ENCODE assay signal across 11 cellular contexts in the genomic region with DNA sequence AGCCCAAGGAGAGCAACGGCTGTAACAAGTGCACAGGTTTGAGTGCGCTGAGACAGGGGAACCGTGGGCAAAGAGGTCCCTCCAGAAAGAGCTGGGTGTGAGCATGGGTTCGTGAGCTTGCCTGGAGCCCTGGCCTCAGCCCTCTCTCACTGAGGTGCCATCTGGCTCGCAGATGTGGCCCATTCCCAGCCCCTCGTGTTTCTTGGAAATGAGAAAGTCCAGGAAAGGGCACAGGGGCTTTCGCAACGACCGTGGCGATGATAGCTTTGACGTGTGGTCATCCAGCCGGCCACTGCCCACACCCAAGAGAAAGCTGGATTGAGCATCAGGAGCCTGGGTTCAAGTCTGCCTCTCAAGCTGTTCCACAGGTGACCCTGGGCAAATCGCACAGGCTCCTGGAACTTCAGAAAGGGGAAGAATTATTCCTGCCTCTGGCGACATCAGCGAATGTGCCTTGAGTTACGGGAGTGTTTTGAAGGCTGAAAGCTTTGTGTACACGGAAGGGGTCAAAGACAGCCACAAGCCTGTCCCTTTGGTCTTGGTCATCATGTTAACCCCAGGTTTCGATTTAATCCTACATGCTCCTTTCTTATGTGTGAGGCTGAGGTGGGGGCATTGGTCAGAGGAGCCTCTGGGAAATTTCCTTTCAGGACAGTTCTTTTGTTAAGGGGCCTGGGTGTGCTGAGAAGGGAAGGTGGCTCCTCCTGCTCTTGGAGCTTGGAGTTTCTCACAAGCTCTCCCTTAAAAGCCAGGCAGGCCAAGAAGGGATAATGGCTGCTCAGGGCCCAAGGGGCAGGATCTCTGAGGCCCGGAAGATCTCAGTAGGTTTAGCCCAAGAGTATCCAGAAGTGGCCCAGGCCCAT. TPM values are rescaled to one million over a fixed set of nuclear protein-coding genes. Genes with fewer than 3 reads are reported as not detected.
DNase-seq lines count a peak whose midpoint lies in the region; ATAC-seq, FAIRE-seq and TF ChIP-seq lines count a peak whose summit lies in the region.
"Had no signal": no experiment of that assay in that cellular context is flagged by ENCODE, and none has a peak within 500 bp of the region (broad histone marks: within the 10 kb centered on the region; RNA-seq: fewer than 3 reads in every experiment).

No MANE protein-coding gene starts in this region.

- H3K79me2 ChIP-seq in HepG2 (ENCODE audit: insufficient read depth, low read length): no peaks in the 10 kb centered on the region
- peaks cover 8% of the 10 kb centered on the region for H3K79me2 ChIP-seq in trophoblast cell (ENCODE audit: control insufficient read depth, insufficient read depth, low read length, poor library complexity)

- no peaks in the 10 kb centered on the region for H3K36me3 Mint-ChIP-seq in stimulated activated naive B cell treated with anti-CD40 and anti-IgM and Interleukin-4, amounts not matched to agents 10 μg/mL and 1 μg/mL and 100 μg/mL, for 72 hours
- H3K36me3 Mint-ChIP-seq: activated naive CD4-positive, alpha-beta T cell treated with anti-CD3 and anti-CD28 coated beads, Interleukin-2, amount 50 U/mL, for 72 hours had no signal

- H4K20me1 ChIP-seq in HepG2 (ENCODE audit: insufficient read depth, low read length): no peaks in the 10 kb centered on the region

- H4K8ac ChIP-seq in trophoblast cell (ENCODE audit: low read depth, low read length): peak overlapping the region; percentile 19

- no peak for TF ChIP-seq RAD21 in HepG2 (CRISPR knock-in tag; IDR thresholded peaks at IDR 0.05)

- no peaks in the 10 kb centered on the region for H3K9me3 ChIP-seq in HepG2 (ENCODE audit: low read length)
- H3K9me3 ChIP-seq in right lobe of liver: no peaks in the 10 kb centered on the region
- no peaks in the 10 kb centered on the region for H3K9me3 ChIP-seq in trophoblast cell (ENCODE audit: insufficient read depth, low read depth, low read length)

- H3K4me1 ChIP-seq in HepG2 (ENCODE audit: insufficient read depth, low read length) (peaks cover 93% of the 10 kb centered on the region), right lobe of liver (no peaks in the 10 kb centered on the region), trophoblast cell (ENCODE audit: control insufficient read depth in 1 of 2, insufficient read depth in 2 of 2, low read length in 2 of 2) (peaks cover 43 to 66% of the 10 kb centered on the region in 2 experiments)

- 5% methylated on average over 6 of the region's 19 CpGs for WGBS in HepG2 (ENCODE audit: low lambda C conversion rate)
- 36% methylated on average over 3 of the region's 19 CpGs for WGBS in right lobe of liver (ENCODE audit: insufficient coverage, low coverage, low lambda C conversion rate, missing lambda C conversion rate)
- no CpG with 5 or more reads among the region's 19 CpGs for WGBS in trophoblast cell (ENCODE audit: extremely low coverage, insufficient coverage, insufficient read length)

- H3K23ac ChIP-seq in trophoblast cell (ENCODE audit: low read length): no peak overlapping the region

- peak overlapping the region; percentile 54 for H2BK5ac ChIP-seq in trophoblast cell (ENCODE audit: low read depth, low read length, poor library complexity)

- H3K27ac Mint-ChIP-seq in stimulated activated naive B cell treated with anti-CD40 and anti-IgM and Interleukin-4, amounts not matched to agents 10 μg/mL and 1 μg/mL and 100 μg/mL, for 72 hours: no peak overlapping the region
- H3K27ac Mint-ChIP-seq: activated naive CD4-positive, alpha-beta T cell treated with anti-CD3 and anti-CD28 coated beads, Interleukin-2, amount 50 U/mL, for 72 hours had no signal

- BruUV-seq in HepG2 (replicated peaks; lab: Mats Ljungman, UMichigan): no TSS peak

- peak overlapping the region; percentile 71 for H2AK5ac ChIP-seq in trophoblast cell (ENCODE audit: low read length)

- H3K9me3 Mint-ChIP-seq in stimulated activated naive B cell treated with anti-CD40 and anti-IgM and Interleukin-4, amounts not matched to agents 10 μg/mL and 1 μg/mL and 100 μg/mL, for 72 hours: no peaks in the 10 kb centered on the region
- H3K9me3 Mint-ChIP-seq: activated naive CD4-positive, alpha-beta T cell treated with anti-CD3 and anti-CD28 coated beads, Interleukin-2, amount 50 U/mL, for 72 hours had no signal

- no peak for FAIRE-seq in HepG2 (lab: Jason Lieb, UNC)

- H3K27ac ChIP-seq in HepG2 (ENCODE audit: extremely low read length, insufficient read depth, low read length): no peak overlapping the region
- H3K27ac ChIP-seq in right lobe of liver: no peak overlapping the region
- H3K27ac ChIP-seq in trophoblast cell (ENCODE audit: low read depth, low read length): no peak overlapping the region
- H3K27ac ChIP-seq in caudate nucleus (ENCODE audit: low read depth, low read length): no peak overlapping the region

- in situ Hi-C loops in HepG2 (cut with HindIII; ENCODE audit: extremely low pct_ligation_motif_present, low pct_unique_long_range_greater_than_20kb): no loop called here

- TF ChIP-seq CTCF in HepG2 (CRISPR knock-in tag; IDR thresholded peaks at IDR 0.05) (no peak), right lobe of liver (IDR thresholded peaks at IDR 0.05) (no peak)

- peak overlapping the region; percentile 29 for H3K4ac ChIP-seq in trophoblast cell (ENCODE audit: low read depth, low read length)

- H4K91ac ChIP-seq in trophoblast cell (ENCODE audit: low read depth, low read length): peak overlapping the region; percentile 84

- H3K79me1 ChIP-seq in trophoblast cell (ENCODE audit: low read length): peaks cover 48% of the 10 kb centered on the region

- H3K4me3 Mint-ChIP-seq in stimulated activated naive B cell treated with anti-CD40 and anti-IgM and Interleukin-4, amounts not matched to agents 10 μg/mL and 1 μg/mL and 100 μg/mL, for 72 hours: no peak overlapping the region

- H3K4me2 ChIP-seq in HepG2 (ENCODE audit: low read depth, low read length) (peak overlapping the region; percentile 64), trophoblast cell (ENCODE audit: low read length) (no peak overlapping the region)

- CTCF ChIA-PET in HepG2 (lab: Yijun Ruan, JAX; ENCODE audit: low intra/inter-chr PET ratio, low total read pairs): no interaction called here

- H2AFZ ChIP-seq in HepG2 (ENCODE audit: low read length): peak overlapping the region; percentile 83
- peak overlapping the region; percentile 10 for H2AFZ ChIP-seq in trophoblast cell (ENCODE audit: insufficient read depth, low read length, poor library complexity)

- POLR2A ChIA-PET in HepG2 (lab: Yijun Ruan, JAX): interaction anchor here (0.8 kb wide), 1 partner anchor 13 kb away, joined by 5 read pairs; no protein-coding TSS in a partner anchor

- ATAC-seq in HepG2: no peak
- ATAC-seq in right lobe of liver: no peak
- no peak for ATAC-seq in stimulated activated naive B cell treated with anti-CD40 and anti-IgM and Interleukin-4, amounts not matched to agents 10 μg/mL and 1 μg/mL and 100 μg/mL, for 72 hours (replicated peaks)

- no peak overlapping the region for H3K9ac ChIP-seq in HepG2 (ENCODE audit: insufficient read depth, low read depth, low read length)
- H3K9ac ChIP-seq in trophoblast cell (ENCODE audit: low read length): no peak overlapping the region

- intact Hi-C loops in HepG2 (cut with micrococcal nuclease; ENCODE audit: unreplicated experiment) (no loop called here), right lobe of liver (cut with DNase I) (loop anchor here in 1 of 2 donors (5.0 kb wide), 1 partner anchor 38 kb away; no protein-coding TSS in a partner anchor)

- peaks cover 3 to 6% of the 10 kb centered on the region in 2 donors for H3K4me1 Mint-ChIP-seq in stimulated activated naive B cell treated with anti-CD40 and anti-IgM and Interleukin-4, amounts not matched to agents 10 μg/mL and 1 μg/mL and 100 μg/mL, for 72 hours

- H2BK12ac ChIP-seq in trophoblast cell (ENCODE audit: low read length): peak overlapping the region; percentile 53

- H3K36me3 ChIP-seq in HepG2 (replicated peaks in 1 of 2; ENCODE audit: control insufficient read depth in 1 of 2, insufficient read depth in 2 of 2, low read length in 2 of 2) (no peaks in the 10 kb centered on the region), right lobe of liver (no peaks in the 10 kb centered on the region), trophoblast cell (ENCODE audit: control insufficient read depth in 1 of 2, insufficient read depth in 2 of 2, low read length in 2 of 2) (no peaks in the 10 kb centered on the region)

- TF ChIP-seq POLR2A in HepG2 (IDR thresholded peaks at IDR 0.05; ENCODE audit: insufficient read depth in 1 of 2, low read depth in 2 of 2, low read length in 2 of 2) (no peak), right lobe of liver (IDR thresholded peaks at IDR 0.05) (no peak)

- H4K12ac ChIP-seq in trophoblast cell (ENCODE audit: low read depth, low read length): no peak overlapping the region

- H2BK120ac ChIP-seq in trophoblast cell (ENCODE audit: insufficient read depth, low read length, poor library complexity): peak overlapping the region; percentile 54

- peaks cover 26 to 44% of the 10 kb centered on the region in 2 donors for H3K27me3 Mint-ChIP-seq in stimulated activated naive B cell treated with anti-CD40 and anti-IgM and Interleukin-4, amounts not matched to agents 10 μg/mL and 1 μg/mL and 100 μg/mL, for 72 hours

- DNase-seq in HepG2 (ENCODE audit: low spot score) (no peak), right lobe of liver (no peak), fibroblast of the conjunctiva (ENCODE audit: low read depth) (peak; percentile 61), trophoblast cell (peak; percentile 40 to 55), ureter (ENCODE audit: low spot score) (no peak), NCI-H82 treated with DMSO at 0.1 percent for 48 hours (lab: John Stamatoyannopoulos, UW; ENCODE audit: unreplicated experiment) (no peak), caudate nucleus (lab: John Stamatoyannopoulos, UW) (no peak)
- DNase-seq in stimulated activated naive B cell treated with anti-CD40 and anti-IgM and Interleukin-4, amounts not matched to agents 10 μg/mL and 1 μg/mL and 100 μg/mL, for 72 hours: no peak
- DNase-seq: MV-4-11, NCI-H524 treated with DMSO at 0.1 percent for 48 hours had no signal

- H3K18ac ChIP-seq in trophoblast cell (ENCODE audit: low read length): peak overlapping the region; percentile 55

- H3K4me3 ChIP-seq in HepG2 (replicated peaks in 1 of 3; ENCODE audit: insufficient read depth in 1 of 3, low read depth in 2 of 3, low read length in 3 of 3) (peak overlapping the region in 2 of 3 experiments; percentile 2 to 53; a peak in 4 of 6 replicates), right lobe of liver (no peak overlapping the region), trophoblast cell (ENCODE audit: low read depth, low read length) (no peak overlapping the region)

- peak overlapping the region; percentile 64 for H3K14ac ChIP-seq in trophoblast cell (ENCODE audit: low read length)

- H3K27me3 ChIP-seq in HepG2 (ENCODE audit: control insufficient read depth in 1 of 2, insufficient read depth in 2 of 2, low read length in 2 of 2) (0 out of 5 replicates have a peak, but pooled peaks cover 0 to 3% of the 10 kb centered on the region in 2 experiments), right lobe of liver (no peaks in the 10 kb centered on the region), trophoblast cell (ENCODE audit: insufficient read depth, low read length) (no peaks in the 10 kb centered on the region)

- TF ChIP-seq EP300 in HepG2 (IDR thresholded peaks at IDR 0.05; ENCODE audit: low read depth in 2 of 2, low read length in 2 of 2) (no peak), HepG2 (CRISPR knock-in tag; IDR thresholded peaks at IDR 0.05; ENCODE audit: borderline replicate concordance) (no peak)

RNA-seq across cellular contexts. Expression of a gene that starts 41.6 kb away (rescaled TPM):
- 0.29 and 0.32 TPM in 2 replicates for total RNA-seq in HepG2 (2016; rRNA removed; fragmentation: Illumina TruSeq; extraction: Trizol)
- 0.71 and 1.4 TPM in 2 replicates for total RNA-seq in HepG2 (2016; cell fraction: cytosol; rRNA removed; fragmentation: Illumina TruSeq; extraction: Trizol; ENCODE audit: low read depth)
- total RNA-seq in HepG2 (2016; cell fraction: insoluble cytoplasmic fraction; rRNA removed; fragmentation: Illumina TruSeq; extraction: Trizol): 0.48 and 0.80 TPM in 2 replicates
- 0.37 and 0.55 TPM in 2 replicates for total RNA-seq in HepG2 (2016; cell fraction: membrane; rRNA removed; fragmentation: Illumina TruSeq; extraction: Trizol)
- not detected in 2 replicates for total RNA-seq in HepG2 (2016; cell fraction: nucleus; rRNA removed; fragmentation: Illumina TruSeq; extraction: Trizol)
- polyA plus RNA-seq in HepG2 (2011; rRNA removed): 2.6 and 5.0 TPM in 2 replicates
- 3.4 and 4.2 TPM in 2 replicates for polyA plus RNA-seq in HepG2 (2011; cell fraction: cytosol; rRNA removed)
- 1.4 and 3.5 TPM in 2 replicates for polyA plus RNA-seq in HepG2 (2011; cell fraction: nucleus; rRNA removed)
- polyA plus RNA-seq in HepG2 (2012): 2.6 and 3.0 TPM in 2 replicates
- polyA plus RNA-seq in HepG2 (2016; cell fraction: cytosol; fragmentation: Illumina TruSeq; extraction: Trizol; ENCODE audit: low read depth): 0.71 and 0.88 TPM in 2 replicates
- 0.54 and 0.76 TPM in 2 replicates for polyA plus RNA-seq in HepG2 (2016; cell fraction: insoluble cytoplasmic fraction; fragmentation: Illumina TruSeq; extraction: Trizol; ENCODE audit: low read depth)
- polyA plus RNA-seq in HepG2 (2016; cell fraction: membrane; fragmentation: Illumina TruSeq; extraction: Trizol; ENCODE audit: low read depth): 0.31 and 0.54 TPM in 2 replicates
- polyA plus RNA-seq in HepG2 (2016; cell fraction: nucleus; fragmentation: Illumina TruSeq; extraction: Trizol; ENCODE audit: insufficient read depth, low read depth): 1.0 TPM in 1 of 2 replicates, not detected in the other
- 2.3 TPM in 1 of 2 replicates, not detected in the other for polyA minus RNA-seq in HepG2 (2011; rRNA and poly(A)+ RNA removed; ENCODE audit: low replicate concordance)
- not detected in 2 replicates for polyA minus RNA-seq in HepG2 (2011; cell fraction: cytosol; rRNA and poly(A)+ RNA removed)
- polyA minus RNA-seq in HepG2 (2011; cell fraction: nucleus; rRNA and poly(A)+ RNA removed): not detected in 2 replicates
- total RNA-seq in right lobe of liver: not detected
- 0.25 and 0.26 TPM in 2 replicates for polyA plus RNA-seq in trophoblast cell (2013)
- not detected for total RNA-seq in ureter
- total RNA-seq: activated naive CD4-positive, alpha-beta T cell treated with anti-CD3 and anti-CD28 coated beads, Interleukin-2, amount 50 U/mL, for 72 hours had no signal

Comparison
In these comparisons a context has a peak if more than half of its experiments do, and no peak if none do; other contexts are left out.
1. H3K4me3 ChIP-seq: peak in HepG2 (2 of 3); none in right lobe of liver (0 of 3) and trophoblast cell (single experiment).
2. DNase-seq: peak in fibroblast of the conjunctiva (single experiment) and trophoblast cell (2 of 2); none in HepG2 (single experiment), right lobe of liver (0 of 3), stimulated activated naive B cell treated with anti-CD40 and anti-IgM and Interleukin-4, amounts not matched to agents 10 μg/mL and 1 μg/mL and 100 μg/mL, for 72 hours (single experiment), ureter (single experiment), NCI-H82 treated with DMSO at 0.1 percent for 48 hours (single experiment) and caudate nucleus (0 of 61).